10 cellular contexts compared by ENCODE assay signal in the genomic region with DNA sequence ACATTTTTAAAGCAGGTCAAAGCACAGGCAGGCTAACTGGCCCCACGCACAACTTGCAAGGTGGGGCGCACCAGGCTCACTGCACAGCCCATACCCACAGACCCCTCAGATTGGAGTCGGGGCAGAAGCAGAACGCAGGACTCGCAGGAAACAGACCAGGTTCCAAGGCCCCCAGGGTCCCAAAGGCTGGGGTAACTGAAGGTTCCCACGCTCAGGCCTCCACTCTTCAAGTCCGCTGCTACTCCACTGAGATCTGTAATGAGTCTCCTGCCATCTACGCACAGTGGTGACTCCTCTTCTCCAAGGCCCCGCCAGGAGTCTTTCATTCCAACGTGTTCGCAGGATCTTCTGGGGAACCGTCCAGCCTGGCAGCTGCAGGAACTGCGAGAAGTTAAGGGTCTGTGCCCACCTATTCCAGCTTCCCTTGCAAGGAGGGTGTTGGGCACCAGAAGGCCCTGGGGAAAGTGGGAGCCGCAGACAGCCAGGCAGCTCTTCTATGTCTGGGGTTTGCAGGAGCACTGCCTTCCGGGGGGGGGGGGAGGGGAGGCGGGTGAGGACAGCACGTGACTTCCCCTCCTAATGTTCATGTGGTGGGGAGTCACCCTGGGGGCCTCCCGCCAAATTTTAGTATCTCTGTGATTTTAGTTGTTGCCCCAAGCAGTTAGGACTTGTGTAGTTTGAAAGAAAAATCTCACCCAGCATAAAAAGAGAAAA. TPM values are rescaled to one million over a fixed set of nuclear protein-coding genes. Genes with fewer than 3 reads are reported as not detected.
DNase-seq lines count a peak whose midpoint lies in the region; ATAC-seq and TF ChIP-seq lines count a peak whose summit lies in the region.
"Had no signal": no experiment of that assay in that cellular context is flagged by ENCODE, and none has a peak within 500 bp of the region (broad histone marks: within the 10 kb centered on the region; RNA-seq: fewer than 3 reads in every experiment).

No MANE protein-coding gene starts in this region.

- no peak overlapping the region for H3K18ac ChIP-seq in IMR-90 (ENCODE audit: low read depth, low read length)

- POLR2A ChIA-PET in IMR-90 (lab: Charles Lee; ENCODE audit: unreplicated experiment), result no interaction called here

- peaks cover 1% of the 10 kb centered on the region for H3K27me3 Mint-ChIP-seq in memory B cell

- H2BK5ac ChIP-seq in IMR-90 (ENCODE audit: low read depth, low read length, poor library complexity, severe bottlenecking), result no peak overlapping the region

- no peak overlapping the region for H3K4ac ChIP-seq in IMR-90 (ENCODE audit: low read depth, low read length)

- H4K8ac ChIP-seq in IMR-90 (ENCODE audit: low read depth in 2 of 2, low read length in 2 of 2), result no peak overlapping the region

- no peak overlapping the region for H3K56ac ChIP-seq in IMR-90 (ENCODE audit: extremely low read depth, insufficient read depth, low read length)

- no peak overlapping the region for H3K14ac ChIP-seq in IMR-90 (replicated peaks; ENCODE audit: low read depth, low read length)

- H4K5ac ChIP-seq in IMR-90 (ENCODE audit: low read depth, low read length), result no peak overlapping the region

- peaks cover 8 to 28% of the 10 kb centered on the region in 2 experiments; a peak in 3 of 4 replicates for H3K79me1 ChIP-seq in IMR-90 (ENCODE audit: low read depth in 1 of 2, low read length in 2 of 2)

- peaks cover 15 to 20% (median 19%) of the 10 kb centered on the region in 11 experiments; a peak in 21 of 22 replicates for H4K20me1 ChIP-seq in BLaER1 treated with 17β-estradiol and CSF1 and Interleukin-3, amounts not matched to agents 10 nM and 100 nM
- H4K20me1 ChIP-seq in IMR-90 (ENCODE audit: insufficient read depth, low read length) (peaks cover 14% of the 10 kb centered on the region), MM.1S (ENCODE audit: insufficient read depth, low read length) (no peaks in the 10 kb centered on the region; the same call in 1 of the 2 replicates)

- peaks cover 4 to 19% (median 10%) of the 10 kb centered on the region in 11 experiments for H3K9me3 ChIP-seq in BLaER1 treated with 17β-estradiol and CSF1 and Interleukin-3, amounts not matched to agents 10 nM and 100 nM (replicated peaks in 1 of 11)
- H3K9me3 ChIP-seq in IMR-90 (ENCODE audit: control insufficient read depth, insufficient read depth, low read length) (0 out of 2 replicates have a peak, but pooled peaks cover 1% of the 10 kb centered on the region), MM.1S (replicated peaks; ENCODE audit: insufficient read depth, low read length) (no peaks in the 10 kb centered on the region)

- H3K4me1 ChIP-seq in BLaER1 treated with 17β-estradiol and CSF1 and Interleukin-3, amounts not matched to agents 10 nM and 100 nM, result peaks cover 44 to 52% (median 48%) of the 10 kb centered on the region in 10 experiments
- H3K4me1 ChIP-seq in IMR-90 (ENCODE audit: control insufficient read depth, insufficient read depth, low read length) (peaks cover 16% of the 10 kb centered on the region), MM.1S (ENCODE audit: low read length) (peaks cover 6% of the 10 kb centered on the region)

- peak overlapping the region; percentile 86 to 99 (median 96) for H3K4me2 ChIP-seq in BLaER1 treated with 17β-estradiol and CSF1 and Interleukin-3, amounts not matched to agents 10 nM and 100 nM
- H3K4me2 ChIP-seq in IMR-90 (ENCODE audit: low read depth, low read length), result no peak overlapping the region
- no peak overlapping the region for H3K4me2 ChIP-seq in MM.1S (ENCODE audit: low read depth, low read length)

- CTCF ChIA-PET in IMR-90 (lab: Yijun Ruan, JAX), result no interaction called here

- peaks cover under 1 to 1% of the 10 kb centered on the region in 2 donors for H3K9me3 Mint-ChIP-seq in activated naive CD4-positive, alpha-beta T cell treated with anti-CD3 and anti-CD28 coated beads, Interleukin-2, amount 50 U/mL, for 72 hours
- H3K9me3 Mint-ChIP-seq in memory B cell, result no peaks in the 10 kb centered on the region

- ATAC-seq in IMR-90 (ENCODE audit: low read depth) (no peak), memory B cell (ENCODE audit: low read depth) (no peak), HG02588 (IDR thresholded peaks at IDR 0.05; ENCODE audit: unreplicated experiment) (no peak)
- no peak for ATAC-seq in activated naive CD4-positive, alpha-beta T cell treated with anti-CD3 and anti-CD28 coated beads, Interleukin-2, amount 50 U/mL, for 72 hours

- in situ Hi-C loops in IMR-90 (cut with MboI; ENCODE audit: low sequenced_read_pairs), result no loop called here

- no peak overlapping the region for H4K91ac ChIP-seq in IMR-90 (ENCODE audit: insufficient read depth, low read depth, low read length)

- peaks cover 17% of the 10 kb centered on the region for H3K79me2 ChIP-seq in MM.1S (ENCODE audit: low read length)

- TF ChIP-seq RAD21 in IMR-90 (IDR thresholded peaks at IDR 0.05; ENCODE audit: low read length), result no peak

- H3K4me3 Mint-ChIP-seq in memory B cell, result peak overlapping the region; percentile 89

- peak overlapping the region in 9 of 11 experiments; percentile 18 to 99 (median 56); a peak in 15 of 22 replicates for H3K27ac ChIP-seq in BLaER1 treated with 17β-estradiol and CSF1 and Interleukin-3, amounts not matched to agents 10 nM and 100 nM
- H3K27ac ChIP-seq in IMR-90 (ENCODE audit: insufficient read depth, low read length) (no peak overlapping the region), MM.1S (ENCODE audit: low read length) (no peak overlapping the region)
- H3K27ac ChIP-seq: KMS-11 had no signal

- peaks cover 3% of the 10 kb centered on the region; the same call in 1 of the 2 replicates for H3F3A ChIP-seq in MM.1S (ENCODE audit: insufficient read depth, low read length)

- H3K9me2 ChIP-seq in MM.1S (replicated peaks; ENCODE audit: insufficient read depth, low read length), result no peaks in the 10 kb centered on the region

- peak overlapping the region; percentile 57 for H2AK5ac ChIP-seq in IMR-90 (ENCODE audit: low read depth, low read length)

- DNase-seq in IMR-90, result no peak
- no peak for DNase-seq in activated naive CD4-positive, alpha-beta T cell treated with anti-CD3 and anti-CD28 coated beads, Interleukin-2, amount 50 U/mL, for 72 hours (ENCODE audit: low spot score in 2 of 2)
- DNase-seq in memory B cell (ENCODE audit: low spot score in 2 of 2), result no peak
- DNase-seq in NCI-H345 treated with DMSO at 0.1 percent for 48 hours (lab: John Stamatoyannopoulos, UW; ENCODE audit: unreplicated experiment), result no peak
- no peak for DNase-seq in NK-92 treated with Interleukin-12 subunit alpha and Interleukin-12 subunit beta, amount 100 ng/mL, for 24 hours (lab: John Stamatoyannopoulos, UW)
- no peak for DNase-seq in MM.1S
- DNase-seq: NCI-H524 had no signal

- TF ChIP-seq POLR2A in IMR-90 (IDR thresholded peaks at IDR 0.05; ENCODE audit: low read depth, low read length), result no peak

- dilution Hi-C loops in IMR-90 (cut with HindIII; ENCODE audit: low sequenced_read_pairs, unreplicated experiment), result no loop called here

- peak overlapping the region; percentile 51 for H2AFZ ChIP-seq in IMR-90 (replicated peaks; ENCODE audit: low read length, poor library complexity)
- no peak overlapping the region for H2AFZ ChIP-seq in MM.1S (ENCODE audit: low read length)

- no peak overlapping the region for H3K23ac ChIP-seq in IMR-90 (ENCODE audit: low read depth, low read length)

- H3K4me1 Mint-ChIP-seq in memory B cell, result peaks cover 19% of the 10 kb centered on the region

- no peak overlapping the region for H2BK120ac ChIP-seq in IMR-90 (ENCODE audit: low read depth, low read length)

- TF ChIP-seq CTCF in IMR-90 (conservative IDR thresholded peaks at IDR 0.05; ENCODE audit: low read depth, low read length) (no peak), MM.1S (IDR thresholded peaks at IDR 0.05; ENCODE audit: low read length) (no peak)

- peak overlapping the region; percentile 89 to 97 for H3K27ac Mint-ChIP-seq in activated naive CD4-positive, alpha-beta T cell treated with anti-CD3 and anti-CD28 coated beads, Interleukin-2, amount 50 U/mL, for 72 hours
- H3K27ac Mint-ChIP-seq in memory B cell, result peak overlapping the region; percentile 86

- 100% methylated on average over 3 of the region's 18 CpGs; no CpG with 5 or more reads in 1 of the 2 experiments for WGBS in IMR-90 (ENCODE audit: extremely low coverage in 2 of 2, insufficient read length in 1 of 2), 2 experiments

- H2AK9ac ChIP-seq in IMR-90 (replicated peaks; ENCODE audit: low read depth, low read length, poor library complexity), result peak overlapping the region; percentile 2

- peaks cover 0 to 6% (median 0%) of the 10 kb centered on the region in 11 experiments; a peak in 4 of 22 replicates for H3K36me3 ChIP-seq in BLaER1 treated with 17β-estradiol and CSF1 and Interleukin-3, amounts not matched to agents 10 nM and 100 nM
- H3K36me3 ChIP-seq in IMR-90 (ENCODE audit: control insufficient read depth, insufficient read depth, low read length) (no peaks in the 10 kb centered on the region), MM.1S (replicated peaks; ENCODE audit: insufficient read depth, low read length) (no peaks in the 10 kb centered on the region)

- intact Hi-C loops in IMR-90 (cut with micrococcal nuclease), result no loop called here

- no peaks in the 10 kb centered on the region; the same call in none of the 2 replicates for H3K9me1 ChIP-seq in IMR-90 (ENCODE audit: insufficient read depth, low read length)

- H2BK15ac ChIP-seq in IMR-90 (ENCODE audit: low read depth, low read length), result no peak overlapping the region

- peak overlapping the region; percentile 59 to 89 (median 78); a peak in 19 of 20 replicates for H3K4me3 ChIP-seq in BLaER1 treated with 17β-estradiol and CSF1 and Interleukin-3, amounts not matched to agents 10 nM and 100 nM
- H3K4me3 ChIP-seq in IMR-90 (ENCODE audit: insufficient read depth, low read depth, low read length) (no peak overlapping the region), MM.1S (ENCODE audit: low read length) (no peak overlapping the region)

- no peaks in the 10 kb centered on the region for H3K27me3 ChIP-seq in BLaER1 treated with 17β-estradiol and CSF1 and Interleukin-3, amounts not matched to agents 10 nM and 100 nM
- no peaks in the 10 kb centered on the region for H3K27me3 ChIP-seq in IMR-90 (ENCODE audit: control insufficient read depth, insufficient read depth, low read length)
- peaks cover 25% of the 10 kb centered on the region for H3K27me3 ChIP-seq in MM.1S (replicated peaks; ENCODE audit: insufficient read depth, low read length)

- BruUV-seq in IMR-90 (replicated peaks; lab: Mats Ljungman, UMichigan), result no TSS peak

- H3K36me3 Mint-ChIP-seq in activated naive CD4-positive, alpha-beta T cell treated with anti-CD3 and anti-CD28 coated beads, Interleukin-2, amount 50 U/mL, for 72 hours, result no peaks in the 10 kb centered on the region
- H3K36me3 Mint-ChIP-seq in memory B cell, result no peaks in the 10 kb centered on the region

- peak overlapping the region in 10 of 11 experiments; percentile 96 to 99 (median 98); a peak in 19 of 22 replicates for H3K9ac ChIP-seq in BLaER1 treated with 17β-estradiol and CSF1 and Interleukin-3, amounts not matched to agents 10 nM and 100 nM
- H3K9ac ChIP-seq in IMR-90 (ENCODE audit: low read depth, low read length), result no peak overlapping the region
- H3K9ac ChIP-seq in MM.1S (ENCODE audit: low read length), result no peak overlapping the region
- H3K9ac ChIP-seq: KMS-11 had no signal

- no peak overlapping the region for H2BK20ac ChIP-seq in IMR-90 (ENCODE audit: low read depth, low read length)

RNA-seq across cellular contexts. Expression of gene TAF4, which starts 2.0 kb away (rescaled TPM):
- 1.4 and 1.7 TPM in 2 replicates for total RNA-seq in IMR-90 (2012; rRNA removed)
- polyA plus RNA-seq in IMR-90 (2012; rRNA removed), result 4.9 and 5.1 TPM in 2 replicates
- polyA plus RNA-seq in IMR-90 (2012; cell fraction: cytosol; rRNA removed), result 4.7 and 9.8 TPM in 2 replicates
- polyA plus RNA-seq in IMR-90 (2012; cell fraction: nucleus; rRNA removed; ENCODE audit: low replicate concordance), result 15.8 and 40.0 TPM in 2 replicates
- 10 to 100 TPM; 16.3 to 22.0 TPM for total RNA-seq in activated naive CD4-positive, alpha-beta T cell treated with anti-CD3 and anti-CD28 coated beads, Interleukin-2, amount 50 U/mL, for 72 hours

RNA-seq across cellular contexts. Expression of gene LSM14B, which starts 54.6 kb away (rescaled TPM):
- total RNA-seq in IMR-90 (2012; rRNA removed), result 23.7 and 30.6 TPM in 2 replicates
- polyA plus RNA-seq in IMR-90 (2012; rRNA removed), result 41.1 and 46.7 TPM in 2 replicates
- 21.4 and 47.8 TPM in 2 replicates for polyA plus RNA-seq in IMR-90 (2012; cell fraction: cytosol; rRNA removed)
- polyA plus RNA-seq in IMR-90 (2012; cell fraction: nucleus; rRNA removed; ENCODE audit: low replicate concordance), result 41.4 and 44.4 TPM in 2 replicates
- 10 to 100 TPM; 34.3 to 35.6 TPM for total RNA-seq in activated naive CD4-positive, alpha-beta T cell treated with anti-CD3 and anti-CD28 coated beads, Interleukin-2, amount 50 U/mL, for 72 hours

Comparison
In these comparisons a context has a peak if more than half of its experiments do, and no peak if none do; other contexts are left out.
1. H3K27ac ChIP-seq: peak in BLaER1 treated with 17β-estradiol and CSF1 and Interleukin-3, amounts not matched to agents 10 nM and 100 nM (9 of 11); none in IMR-90 (single experiment) and MM.1S (single experiment).
2. H3K4me2 ChIP-seq: peak in BLaER1 treated with 17β-estradiol and CSF1 and Interleukin-3, amounts not matched to agents 10 nM and 100 nM (11 of 11); none in IMR-90 (single experiment) and MM.1S (single experiment).
3. H3K4me3 ChIP-seq: peak in BLaER1 treated with 17β-estradiol and CSF1 and Interleukin-3, amounts not matched to agents 10 nM and 100 nM (10 of 10); none in IMR-90 (single experiment) and MM.1S (single experiment).
4. H3K9ac ChIP-seq: peak in BLaER1 treated with 17β-estradiol and CSF1 and Interleukin-3, amounts not matched to agents 10 nM and 100 nM (10 of 11); none in IMR-90 (single experiment) and MM.1S (single experiment).